In genomic region chr7:22325671-22326070, GRCh38 we compare ENCODE assay signal across 17 cellular contexts. TPM values are rescaled to one million over a fixed set of nuclear protein-coding genes. Genes with fewer than 3 reads are reported as not detected.
"Had no signal": no experiment of that assay in that cellular context is flagged by ENCODE, and none has a peak within 500 bp of the region (broad histone marks: within the 10 kb centered on the region; RNA-seq: fewer than 3 reads in every experiment).

No MANE protein-coding gene starts in this region.

- H3K4me1 Mint-ChIP-seq: activated CD4-positive, alpha-beta memory T cell treated with anti-CD3 and anti-CD28 coated beads, Interleukin-2, amount 10 ng/mL, durations not matched to agents 7 days and 5 days; activated CD8-positive, alpha-beta memory T cell treated with anti-CD3 and anti-CD28 coated beads, Interleukin-2, amount 10 ng/mL, durations not matched to agents 7 days and 5 days; naive thymus-derived CD8-positive, alpha-beta T cell; stimulated activated naive CD8-positive, alpha-beta T cell treated with anti-CD3 and anti-CD28 coated beads, Interleukin-15, amount 100 ng/mL, for 72 hours had no signal

- H3K27ac ChIP-seq: esophagus muscularis mucosa, heart right ventricle, prostate gland had no signal

- H3K9me3 Mint-ChIP-seq: activated CD4-positive, alpha-beta memory T cell treated with anti-CD3 and anti-CD28 coated beads, Interleukin-2, amount 10 ng/mL, durations not matched to agents 7 days and 5 days; dendritic cell treated with granulocyte-macrophage colony-stimulating factor and Interleukin-4, amounts not matched to agents 40 ng/mL and 50 ng/mL, for 4 days; naive thymus-derived CD8-positive, alpha-beta T cell; stimulated activated naive CD8-positive, alpha-beta T cell treated with anti-CD3 and anti-CD28 coated beads, Interleukin-15, amount 100 ng/mL, for 72 hours had no signal

- DNase-seq: activated CD4-positive, alpha-beta memory T cell treated with anti-CD3 and anti-CD28 coated beads, Interleukin-2, amount 10 ng/mL, durations not matched to agents 7 days and 5 days; activated CD4-positive, alpha-beta T cell treated with anti-CD3 and anti-CD28 coated beads for 48 hours; activated CD4-positive, CD25-positive, alpha-beta regulatory T cell; activated CD8-positive, alpha-beta memory T cell treated with anti-CD3 and anti-CD28 coated beads, Interleukin-2, amount 10 ng/mL, durations not matched to agents 7 days and 5 days; amniotic stem cell; effector CD8-positive, alpha-beta T cell; heart right ventricle; kidney glomerular epithelial cell; naive thymus-derived CD8-positive, alpha-beta T cell; right cardiac atrium; stimulated activated CD4-positive, alpha-beta T cell treated with anti-CD3 and anti-CD28 coated beads, Interleukin-2, amount 100 ng/mL, for 24 hours; stimulated activated naive CD8-positive, alpha-beta T cell treated with anti-CD3 and anti-CD28 coated beads, Interleukin-15, amount 100 ng/mL, for 72 hours had no signal

- H3K4me3 ChIP-seq: esophagus muscularis mucosa, heart right ventricle, prostate gland had no signal

- H3K9me3 ChIP-seq: esophagus muscularis mucosa, heart right ventricle, prostate gland had no signal

- ATAC-seq: activated CD8-positive, alpha-beta memory T cell treated with anti-CD3 and anti-CD28 coated beads, Interleukin-2, amount 10 ng/mL, durations not matched to agents 7 days and 5 days; heart right ventricle; naive thymus-derived CD8-positive, alpha-beta T cell; right cardiac atrium; stimulated activated naive CD8-positive, alpha-beta T cell treated with anti-CD3 and anti-CD28 coated beads, Interleukin-15, amount 100 ng/mL, for 72 hours had no signal

- H3K27ac Mint-ChIP-seq: activated CD4-positive, alpha-beta memory T cell treated with anti-CD3 and anti-CD28 coated beads, Interleukin-2, amount 10 ng/mL, durations not matched to agents 7 days and 5 days; activated CD8-positive, alpha-beta memory T cell treated with anti-CD3 and anti-CD28 coated beads, Interleukin-2, amount 10 ng/mL, durations not matched to agents 7 days and 5 days; activated naive CD8-positive, alpha-beta T cell; dendritic cell treated with granulocyte-macrophage colony-stimulating factor and Interleukin-4, amounts not matched to agents 40 ng/mL and 50 ng/mL, for 4 days; stimulated activated naive CD8-positive, alpha-beta T cell treated with anti-CD3 and anti-CD28 coated beads, Interleukin-15, amount 100 ng/mL, for 72 hours had no signal

- H3K4me3 Mint-ChIP-seq: activated CD4-positive, alpha-beta memory T cell treated with anti-CD3 and anti-CD28 coated beads, Interleukin-2, amount 10 ng/mL, durations not matched to agents 7 days and 5 days; activated CD8-positive, alpha-beta memory T cell treated with anti-CD3 and anti-CD28 coated beads, Interleukin-2, amount 10 ng/mL, durations not matched to agents 7 days and 5 days; activated naive CD8-positive, alpha-beta T cell; dendritic cell treated with granulocyte-macrophage colony-stimulating factor and Interleukin-4, amounts not matched to agents 40 ng/mL and 50 ng/mL, for 4 days; naive thymus-derived CD8-positive, alpha-beta T cell; stimulated activated naive CD8-positive, alpha-beta T cell treated with anti-CD3 and anti-CD28 coated beads, Interleukin-15, amount 100 ng/mL, for 72 hours; type B pancreatic cell had no signal

- H3K36me3 Mint-ChIP-seq: activated CD8-positive, alpha-beta memory T cell treated with anti-CD3 and anti-CD28 coated beads, Interleukin-2, amount 10 ng/mL, durations not matched to agents 7 days and 5 days; activated naive CD8-positive, alpha-beta T cell; naive thymus-derived CD8-positive, alpha-beta T cell; type B pancreatic cell had no signal

- H3K4me1 ChIP-seq: esophagus muscularis mucosa, heart right ventricle, prostate gland had no signal

- H3K36me3 ChIP-seq: esophagus muscularis mucosa, heart right ventricle, prostate gland had no signal

RNA-seq across cellular contexts. Expression of gene RAPGEF5, which starts 31.3 kb away (rescaled TPM):
- total RNA-seq: naive thymus-derived CD8-positive, alpha-beta T cell had no signal
- polyA plus RNA-seq: naive thymus-derived CD8-positive, alpha-beta T cell had no signal
